ENCODE assay signal across 1 cellular context in the genomic region with DNA sequence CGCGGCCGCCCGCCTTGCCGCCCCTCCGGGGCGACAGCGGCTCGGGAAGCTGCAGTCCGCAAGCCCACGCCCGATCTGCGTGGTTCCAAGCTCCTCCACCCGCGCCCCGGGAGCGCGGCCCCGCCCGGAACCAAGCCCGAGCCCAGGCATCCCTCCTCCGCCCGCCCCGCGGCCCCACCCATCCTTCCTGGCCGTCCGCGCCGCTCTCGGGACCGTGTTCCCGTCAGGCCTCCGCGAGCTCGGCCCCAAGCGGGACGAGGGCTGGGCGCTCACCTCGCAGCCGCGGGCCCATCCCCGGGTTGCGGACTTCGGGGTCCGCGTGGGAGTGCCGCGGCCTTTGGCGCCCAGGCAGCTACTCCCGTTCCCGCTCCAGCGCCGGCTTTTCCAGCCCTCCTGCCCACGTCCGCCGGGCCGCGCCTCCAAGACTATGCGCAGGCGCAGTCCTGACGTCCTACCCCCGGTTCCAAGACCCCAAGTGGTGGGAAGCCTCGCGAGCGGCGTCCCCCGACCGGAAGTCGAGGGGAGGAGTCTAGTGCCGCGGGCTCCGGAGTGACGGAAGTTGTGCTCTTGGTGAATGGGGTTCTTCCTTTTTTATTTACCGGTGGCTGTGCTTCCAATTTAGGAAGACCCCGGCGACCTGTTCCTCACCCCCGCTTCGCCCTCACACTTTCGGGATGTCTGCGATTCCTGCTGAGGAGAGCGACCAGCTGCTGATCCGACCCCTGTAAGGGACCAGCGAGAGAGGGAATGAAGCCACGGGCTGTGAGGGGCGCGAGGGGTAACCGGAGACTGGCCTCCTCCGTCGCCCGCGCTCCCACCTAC.
TF ChIP-seq lines count a peak whose summit lies in the region.

CPSF3 (plus strand) TSS at position 555 of the 822 bp plus-strand sequence; CDS start at position 675, 120 bp downstream.
A gene with protein sequence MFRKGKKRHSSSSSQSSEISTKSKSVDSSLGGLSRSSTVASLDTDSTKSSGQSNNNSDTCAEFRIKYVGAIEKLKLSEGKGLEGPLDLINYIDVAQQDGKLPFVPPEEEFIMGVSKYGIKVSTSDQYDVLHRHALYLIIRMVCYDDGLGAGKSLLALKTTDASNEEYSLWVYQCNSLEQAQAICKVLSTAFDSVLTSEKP (minus strand): TSS at position 429 of the 822 bp plus-strand sequence. CDS start 4,831 bp downstream, outside the sequence.

TF ChIP-seq in HepG2, 621 proteins besides CTCF, POLR2A, EP300 and RAD21 (continued from another document and continues in another):
- TF ChIP-seq THAP9 (CRISPR knock-in tag; IDR thresholded peaks at IDR 0.05; ENCODE audit: borderline replicate concordance) (peak; percentile 89), ZNF30 (CRISPR knock-in tag; IDR thresholded peaks at IDR 0.05) (no peak), ZNF468 (CRISPR knock-in tag; IDR thresholded peaks at IDR 0.05) (no peak), CBX5 (CRISPR knock-in tag; IDR thresholded peaks at IDR 0.05; ENCODE audit: borderline replicate concordance) (peak; percentile 12; the same call in 1 of the 2 replicates), RFX5 (IDR thresholded peaks at IDR 0.05; ENCODE audit: low read depth, low read length) (0 out of 2 replicates have a peak, but pooled peaks have one; percentile 46), ZNF136 (CRISPR knock-in tag; IDR thresholded peaks at IDR 0.05; ENCODE audit: low read depth) (peak; percentile 82), MTA3 (CRISPR knock-in tag; IDR thresholded peaks at IDR 0.05) (no peak), SP5 (CRISPR knock-in tag; IDR thresholded peaks at IDR 0.05; ENCODE audit: borderline replicate concordance, low read depth) (peak; percentile 51; the same call in 1 of the 2 replicates), ZNF318 (CRISPR knock-in tag; IDR thresholded peaks at IDR 0.05) (no peak; the same call in 1 of the 2 replicates), HNF1A (IDR thresholded peaks at IDR 0.05; ENCODE audit: low read depth) (no peak), HNF1A (CRISPR knock-in tag; IDR thresholded peaks at IDR 0.05; ENCODE audit: borderline replicate concordance) (peak; percentile 76; the same call in 1 of the 2 replicates), ZFP41 (CRISPR knock-in tag; IDR thresholded peaks at IDR 0.05; ENCODE audit: borderline replicate concordance) (0 out of 2 replicates have a peak, but pooled peaks have one; percentile 27), ZNF768 (CRISPR knock-in tag; IDR thresholded peaks at IDR 0.05) (peak; percentile 40; the same call in 1 of the 2 replicates), ZNF256 (CRISPR knock-in tag; conservative IDR thresholded peaks at IDR 0.05) (peak; percentile 44), HMG20B (CRISPR knock-in tag; conservative IDR thresholded peaks at IDR 0.05) (no peak; the same call in 1 of the 2 replicates), ZNF598 (CRISPR knock-in tag; IDR thresholded peaks at IDR 0.05; ENCODE audit: borderline replicate concordance) (peak; percentile 95), ZNF614 (CRISPR knock-in tag; IDR thresholded peaks at IDR 0.05; ENCODE audit: borderline replicate concordance) (peak; percentile 26; the same call in 1 of the 2 replicates)
- TF ChIP-seq, protein P1, sequence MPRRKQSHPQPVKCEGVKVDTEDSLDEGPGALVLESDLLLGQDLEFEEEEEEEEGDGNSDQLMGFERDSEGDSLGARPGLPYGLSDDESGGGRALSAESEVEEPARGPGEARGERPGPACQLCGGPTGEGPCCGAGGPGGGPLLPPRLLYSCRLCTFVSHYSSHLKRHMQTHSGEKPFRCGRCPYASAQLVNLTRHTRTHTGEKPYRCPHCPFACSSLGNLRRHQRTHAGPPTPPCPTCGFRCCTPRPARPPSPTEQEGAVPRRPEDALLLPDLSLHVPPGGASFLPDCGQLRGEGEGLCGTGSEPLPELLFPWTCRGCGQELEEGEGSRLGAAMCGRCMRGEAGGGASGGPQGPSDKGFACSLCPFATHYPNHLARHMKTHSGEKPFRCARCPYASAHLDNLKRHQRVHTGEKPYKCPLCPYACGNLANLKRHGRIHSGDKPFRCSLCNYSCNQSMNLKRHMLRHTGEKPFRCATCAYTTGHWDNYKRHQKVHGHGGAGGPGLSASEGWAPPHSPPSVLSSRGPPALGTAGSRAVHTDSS (CRISPR knock-in tag; conservative IDR thresholded peaks at IDR 0.05): 0 out of 2 replicates have a peak, but pooled peaks have one; percentile 65
- TF ChIP-seq, protein P2, sequence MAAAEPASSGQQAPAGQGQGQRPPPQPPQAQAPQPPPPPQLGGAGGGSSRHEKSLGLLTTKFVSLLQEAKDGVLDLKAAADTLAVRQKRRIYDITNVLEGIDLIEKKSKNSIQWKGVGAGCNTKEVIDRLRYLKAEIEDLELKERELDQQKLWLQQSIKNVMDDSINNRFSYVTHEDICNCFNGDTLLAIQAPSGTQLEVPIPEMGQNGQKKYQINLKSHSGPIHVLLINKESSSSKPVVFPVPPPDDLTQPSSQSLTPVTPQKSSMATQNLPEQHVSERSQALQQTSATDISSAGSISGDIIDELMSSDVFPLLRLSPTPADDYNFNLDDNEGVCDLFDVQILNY (CRISPR knock-in tag; conservative IDR thresholded peaks at IDR 0.05): peak; percentile 67
